Comparison of ENCODE assay signal across 1 cellular context in the genomic region with DNA sequence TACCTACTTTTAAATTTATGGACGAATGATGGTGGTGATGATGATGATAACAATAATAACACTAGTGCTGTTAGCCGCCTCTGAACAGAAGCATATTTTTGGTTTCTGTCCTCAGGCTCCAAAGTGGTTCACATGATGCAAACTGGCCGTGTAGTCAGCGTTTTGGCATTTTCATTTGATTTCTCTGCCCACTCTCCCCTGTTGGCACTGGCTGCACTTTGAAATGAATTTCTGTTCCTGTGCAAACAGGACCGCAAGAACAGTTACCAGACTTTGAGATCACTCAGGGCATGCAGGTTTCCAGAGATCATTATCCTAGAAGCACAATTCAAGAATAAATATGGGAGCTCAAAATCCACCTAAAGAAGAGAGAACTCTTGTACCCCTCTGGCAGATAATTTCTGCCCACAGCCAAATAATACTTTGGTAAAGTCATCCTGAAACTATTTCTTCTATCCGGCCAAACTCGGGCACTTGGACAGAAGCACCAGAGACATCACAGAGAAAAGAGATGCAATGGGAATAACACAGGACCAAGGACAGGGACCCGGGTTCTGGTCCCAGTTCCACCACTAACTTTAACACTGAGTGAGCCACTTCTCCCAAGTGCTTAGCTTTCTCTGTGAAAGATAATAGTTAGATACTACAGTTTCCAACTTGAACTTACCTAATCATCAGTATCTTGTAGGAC.
TF ChIP-seq lines count a peak whose summit lies in the region.

No MANE protein-coding gene starts in this region.

TF ChIP-seq in Ishikawa, 13 proteins besides CTCF, POLR2A, EP300 and RAD21 (continued from another document):
- TF ChIP-seq, protein P1, sequence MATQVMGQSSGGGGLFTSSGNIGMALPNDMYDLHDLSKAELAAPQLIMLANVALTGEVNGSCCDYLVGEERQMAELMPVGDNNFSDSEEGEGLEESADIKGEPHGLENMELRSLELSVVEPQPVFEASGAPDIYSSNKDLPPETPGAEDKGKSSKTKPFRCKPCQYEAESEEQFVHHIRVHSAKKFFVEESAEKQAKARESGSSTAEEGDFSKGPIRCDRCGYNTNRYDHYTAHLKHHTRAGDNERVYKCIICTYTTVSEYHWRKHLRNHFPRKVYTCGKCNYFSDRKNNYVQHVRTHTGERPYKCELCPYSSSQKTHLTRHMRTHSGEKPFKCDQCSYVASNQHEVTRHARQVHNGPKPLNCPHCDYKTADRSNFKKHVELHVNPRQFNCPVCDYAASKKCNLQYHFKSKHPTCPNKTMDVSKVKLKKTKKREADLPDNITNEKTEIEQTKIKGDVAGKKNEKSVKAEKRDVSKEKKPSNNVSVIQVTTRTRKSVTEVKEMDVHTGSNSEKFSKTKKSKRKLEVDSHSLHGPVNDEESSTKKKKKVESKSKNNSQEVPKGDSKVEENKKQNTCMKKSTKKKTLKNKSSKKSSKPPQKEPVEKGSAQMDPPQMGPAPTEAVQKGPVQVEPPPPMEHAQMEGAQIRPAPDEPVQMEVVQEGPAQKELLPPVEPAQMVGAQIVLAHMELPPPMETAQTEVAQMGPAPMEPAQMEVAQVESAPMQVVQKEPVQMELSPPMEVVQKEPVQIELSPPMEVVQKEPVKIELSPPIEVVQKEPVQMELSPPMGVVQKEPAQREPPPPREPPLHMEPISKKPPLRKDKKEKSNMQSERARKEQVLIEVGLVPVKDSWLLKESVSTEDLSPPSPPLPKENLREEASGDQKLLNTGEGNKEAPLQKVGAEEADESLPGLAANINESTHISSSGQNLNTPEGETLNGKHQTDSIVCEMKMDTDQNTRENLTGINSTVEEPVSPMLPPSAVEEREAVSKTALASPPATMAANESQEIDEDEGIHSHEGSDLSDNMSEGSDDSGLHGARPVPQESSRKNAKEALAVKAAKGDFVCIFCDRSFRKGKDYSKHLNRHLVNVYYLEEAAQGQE (IDR thresholded peaks at IDR 0.05; ENCODE audit: low read depth) = peak; percentile 40; the same call in 1 of the 2 replicates
- no peak for TF ChIP-seq CREB1 (IDR thresholded peaks at IDR 0.05; ENCODE audit: low read depth)
